ENCODE assay signal across 8 cellular contexts in genomic region chr11:777288-778255, GRCh38. TPM values are rescaled to one million over a fixed set of nuclear protein-coding genes. Genes with fewer than 3 reads are reported as not detected.
DNase-seq lines count a peak whose midpoint lies in the region; ATAC-seq lines count a peak whose summit lies in the region.

GATD1 (minus strand) TSS chr11:777487; CDS start chr11:777462, 25 bp downstream.

- H3K27ac Mint-ChIP-seq in CD4-positive, CD25-positive, alpha-beta regulatory T cell: peak within 1 kb of the TSS in 2 of 3 donors; percentile 83 to 84
- no peak within 1 kb of the TSS for H3K27ac Mint-ChIP-seq in memory B cell

- H3K27me3 ChIP-seq in CD4-positive, CD25-positive, alpha-beta regulatory T cell (ENCODE audit: control insufficient read depth, insufficient read depth, low read length): no peaks in the 10 kb centered on the region

- H3K9me3 Mint-ChIP-seq in CD4-positive, CD25-positive, alpha-beta regulatory T cell: no peaks in the 10 kb centered on the region
- no peaks in the 10 kb centered on the region for H3K9me3 Mint-ChIP-seq in memory B cell

- H3K27ac ChIP-seq in CD4-positive, CD25-positive, alpha-beta regulatory T cell (ENCODE audit: insufficient read depth, low read length, poor library complexity, severe bottlenecking): peak within 1 kb of the TSS; percentile 66

- ATAC-seq in CD4-positive, CD25-positive, alpha-beta regulatory T cell (ENCODE audit: low read depth in 2 of 2): peak; percentile 86
- ATAC-seq in GM19452 (IDR thresholded peaks at IDR 0.05; ENCODE audit: unreplicated experiment): peak; percentile 62
- peak; percentile 91 for ATAC-seq in memory B cell (ENCODE audit: low read depth)

- no peaks in the 10 kb centered on the region for H3K36me3 ChIP-seq in CD4-positive, CD25-positive, alpha-beta regulatory T cell (ENCODE audit: control insufficient read depth, insufficient read depth, low read length)

- peaks cover 0 to 42% (median 5%) of the 10 kb centered on the region in 4 donors for H3K4me1 Mint-ChIP-seq in CD4-positive, CD25-positive, alpha-beta regulatory T cell
- peaks cover 8% of the 10 kb centered on the region for H3K4me1 Mint-ChIP-seq in memory B cell

- H3K36me3 Mint-ChIP-seq in CD4-positive, CD25-positive, alpha-beta regulatory T cell: no peaks in the 10 kb centered on the region
- no peaks in the 10 kb centered on the region for H3K36me3 Mint-ChIP-seq in memory B cell

- no peaks in the 10 kb centered on the region for H3K9me3 ChIP-seq in CD4-positive, CD25-positive, alpha-beta regulatory T cell (ENCODE audit: control insufficient read depth in 2 of 2, low read length in 2 of 2)

- H3K4me1 ChIP-seq in CD4-positive, CD25-positive, alpha-beta regulatory T cell (ENCODE audit: control insufficient read depth, insufficient read depth, low read length, poor library complexity, severe bottlenecking): peaks cover 30% of the 10 kb centered on the region

- DNase-seq in CD4-positive, CD25-positive, alpha-beta regulatory T cell: peak; percentile 90 to 93 (median 90)
- peak; percentile 85 for DNase-seq in HK-2 (ENCODE audit: unreplicated experiment)
- DNase-seq in NK-92 treated with Interleukin-12 subunit alpha and Interleukin-12 subunit beta, amount 100 ng/mL, for 24 hours (lab: John Stamatoyannopoulos, UW): peak; percentile 89
- peak; percentile 98 for DNase-seq in activated CD8-positive, alpha-beta memory T cell treated with anti-CD3 and anti-CD28 coated beads for 24 hours
- peak; percentile 87 for DNase-seq in effector CD8-positive, alpha-beta T cell (lab: John Stamatoyannopoulos, UW)
- DNase-seq in memory B cell (ENCODE audit: low spot score in 2 of 2): peak; percentile 95 to 97
- DNase-seq in stimulated activated CD8-positive, alpha-beta memory T cell treated with anti-CD3 and anti-CD28 coated beads, Interleukin-12 subunit alpha, Interleukin-12 subunit beta, amount 100 ng/mL, for 24 hours (ENCODE audit: extremely low read depth): peak; percentile 89

- H3K4me3 ChIP-seq in CD4-positive, CD25-positive, alpha-beta regulatory T cell (ENCODE audit: low read depth, low read length): peak within 1 kb of the TSS; percentile 32

- peak within 1 kb of the TSS; percentile 82 to 93 (median 89) for H3K4me3 Mint-ChIP-seq in CD4-positive, CD25-positive, alpha-beta regulatory T cell
- peak within 1 kb of the TSS; percentile 81 for H3K4me3 Mint-ChIP-seq in memory B cell

- no peaks in the 10 kb centered on the region for H3K27me3 Mint-ChIP-seq in CD4-positive, CD25-positive, alpha-beta regulatory T cell
- H3K27me3 Mint-ChIP-seq in memory B cell: no peaks in the 10 kb centered on the region

RNA-seq across cellular contexts. Expression of gene GATD1, which starts in this region (rescaled TPM):
- 42.1 TPM for total RNA-seq in CD4-positive, CD25-positive, alpha-beta regulatory T cell
- 1 to 10 TPM; 3.6 to 5.5 (median 4.8) TPM for polyA plus RNA-seq in CD4-positive, CD25-positive, alpha-beta regulatory T cell

Comparison
In these comparisons a context has a peak if more than half of its experiments do, and no peak if none do; other contexts are left out.
1. Peak in every context shown above with its lines: DNase-seq, ATAC-seq, H3K4me3 ChIP-seq and H3K27ac ChIP-seq.